8 cellular contexts compared by ENCODE assay signal in genomic region chr2:217248312-217248935, GRCh38.
DNase-seq lines count a peak whose midpoint lies in the region; ATAC-seq and FAIRE-seq lines count a peak whose summit lies in the region.

No MANE protein-coding gene starts in this region.

- DNase-seq in NCI-H446 treated with DMSO at 0.1 percent for 48 hours (lab: John Stamatoyannopoulos, UW) (peak; percentile 92), fibroblast of gingiva (ENCODE audit: low read depth) (peak; percentile 14), occipital lobe (lab: John Stamatoyannopoulos, UW) (peak; percentile 19), small intestine (no peak), T-helper 2 cell (no peak)
- no peak for DNase-seq in activated CD8-positive, alpha-beta T cell treated with anti-CD3 and anti-CD28 coated beads, Interleukin-2, amount 10 ng/mL, durations not matched to agents 7 days and 5 days

- H3K9me3 Mint-ChIP-seq in activated CD8-positive, alpha-beta T cell treated with anti-CD3 and anti-CD28 coated beads, Interleukin-2, amount 10 ng/mL, durations not matched to agents 7 days and 5 days (ENCODE audit: insufficient read depth): no peaks in the 10 kb centered on the region

- POLR2A ChIA-PET in activated CD8-positive, alpha-beta T cell treated with anti-CD3 and anti-CD28 coated beads, Interleukin-2, amount 10 ng/mL, durations not matched to agents 7 days and 5 days (lab: Charles Lee): interaction anchor here (0.6 kb wide), 1 partner anchor 17 kb away, joined by 3 read pairs; no protein-coding TSS in a partner anchor

- H3K4me3 Mint-ChIP-seq in activated CD8-positive, alpha-beta T cell treated with anti-CD3 and anti-CD28 coated beads, Interleukin-2, amount 10 ng/mL, durations not matched to agents 7 days and 5 days: no peak overlapping the region

- no peaks in the 10 kb centered on the region for H3K36me3 ChIP-seq in small intestine (ENCODE audit: control insufficient read depth in 2 of 2, insufficient read depth in 2 of 2, low read length in 2 of 2)

- peak overlapping the region in 1 of 2 donors; percentile 64 for H3K27ac ChIP-seq in small intestine (ENCODE audit: low read depth in 1 of 2, low read length in 1 of 2)

- CTCF ChIA-PET in activated CD8-positive, alpha-beta T cell treated with anti-CD3 and anti-CD28 coated beads, Interleukin-2, amount 10 ng/mL, durations not matched to agents 7 days and 5 days (lab: Charles Lee): no interaction called here

- 48 to 71% (median 62%) methylated on average over 9 of the region's 9 CpGs for WGBS in small intestine, 3 donors

- no peak overlapping the region for H3K4me3 ChIP-seq in small intestine (ENCODE audit: low read depth in 1 of 2, low read length in 2 of 2)

- no peaks in the 10 kb centered on the region for H3K27me3 ChIP-seq in small intestine (ENCODE audit: control insufficient read depth in 2 of 2, insufficient read depth in 2 of 2, low read length in 2 of 2)

- H3K36me3 Mint-ChIP-seq in activated CD8-positive, alpha-beta T cell treated with anti-CD3 and anti-CD28 coated beads, Interleukin-2, amount 10 ng/mL, durations not matched to agents 7 days and 5 days (ENCODE audit: low read depth): no peaks in the 10 kb centered on the region

- peaks cover 8% of the 10 kb centered on the region for H3K27me3 Mint-ChIP-seq in activated CD8-positive, alpha-beta T cell treated with anti-CD3 and anti-CD28 coated beads, Interleukin-2, amount 10 ng/mL, durations not matched to agents 7 days and 5 days (ENCODE audit: low read depth)

- no peak overlapping the region for H3K27ac Mint-ChIP-seq in activated CD8-positive, alpha-beta T cell treated with anti-CD3 and anti-CD28 coated beads, Interleukin-2, amount 10 ng/mL, durations not matched to agents 7 days and 5 days

- peak; percentile 92 for ATAC-seq in GM19023 (IDR thresholded peaks at IDR 0.05; ENCODE audit: unreplicated experiment)
- peak; percentile 79 for ATAC-seq in HG03039 (IDR thresholded peaks at IDR 0.05; ENCODE audit: unreplicated experiment)
- ATAC-seq in activated CD8-positive, alpha-beta T cell treated with anti-CD3 and anti-CD28 coated beads, Interleukin-2, amount 10 ng/mL, durations not matched to agents 7 days and 5 days: no peak

- no peaks in the 10 kb centered on the region for H3K9me3 ChIP-seq in small intestine (ENCODE audit: control insufficient read depth, low read depth)

- no peaks in the 10 kb centered on the region for H3K4me1 ChIP-seq in small intestine (ENCODE audit: control insufficient read depth in 2 of 2, insufficient read depth in 1 of 2, low read depth in 1 of 2, low read length in 1 of 2)

- peaks cover 7% of the 10 kb centered on the region for H3K4me1 Mint-ChIP-seq in activated CD8-positive, alpha-beta T cell treated with anti-CD3 and anti-CD28 coated beads, Interleukin-2, amount 10 ng/mL, durations not matched to agents 7 days and 5 days (ENCODE audit: low read depth)

- FAIRE-seq in small intestine (lab: Jason Lieb, UNC): no peak

Comparison
In these comparisons a context has a peak if more than half of its experiments do, and no peak if none do; other contexts are left out.
1. DNase-seq: peak in NCI-H446 treated with DMSO at 0.1 percent for 48 hours (single experiment), fibroblast of gingiva (single experiment) and occipital lobe (single experiment); none in small intestine (single experiment), T-helper 2 cell (0 of 5) and activated CD8-positive, alpha-beta T cell treated with anti-CD3 and anti-CD28 coated beads, Interleukin-2, amount 10 ng/mL, durations not matched to agents 7 days and 5 days (single experiment).